ENCODE assay signal across 9 cellular contexts in genomic region chrX:69493193-69493592, GRCh38. TPM values are rescaled to one million over a fixed set of nuclear protein-coding genes. Genes with fewer than 3 reads are reported as not detected.
DNase-seq lines count a peak whose midpoint lies in the region; ATAC-seq and TF ChIP-seq lines count a peak whose summit lies in the region.
"Had no signal": no experiment of that assay in that cellular context is flagged by ENCODE, and none has a peak within 500 bp of the region (broad histone marks: within the 10 kb centered on the region; RNA-seq: fewer than 3 reads in every experiment).

No MANE protein-coding gene starts in this region.

- H3K4me3 Mint-ChIP-seq in stimulated activated effector memory CD8-positive, alpha-beta T cell treated with anti-CD3 and anti-CD28 coated beads, Interleukin-12 subunit alpha, Interleukin-12 subunit beta, amount 100 ng/mL, for 72 hours: no peak overlapping the region

- H3K9me3 ChIP-seq in hepatocyte (ENCODE audit: low read depth) (no peaks in the 10 kb centered on the region), tibial nerve (no peaks in the 10 kb centered on the region)

- no peaks in the 10 kb centered on the region for H3K36me3 Mint-ChIP-seq in stimulated activated effector memory CD8-positive, alpha-beta T cell treated with anti-CD3 and anti-CD28 coated beads, Interleukin-12 subunit alpha, Interleukin-12 subunit beta, amount 100 ng/mL, for 72 hours

- H3K4me3 ChIP-seq in hepatocyte (no peak overlapping the region), tibial nerve (no peak overlapping the region)
- H3K4me3 ChIP-seq: BLaER1 treated with 17β-estradiol and CSF1 and Interleukin-3, amounts not matched to agents 10 nM and 100 nM had no signal

- no peaks in the 10 kb centered on the region for H3K36me3 ChIP-seq in hepatocyte (replicated peaks; ENCODE audit: insufficient read depth, low read depth)
- H3K36me3 ChIP-seq in tibial nerve: no peaks in the 10 kb centered on the region
- H3K36me3 ChIP-seq: BLaER1 treated with 17β-estradiol and CSF1 and Interleukin-3, amounts not matched to agents 10 nM and 100 nM had no signal

- H3K4me1 Mint-ChIP-seq in stimulated activated effector memory CD8-positive, alpha-beta T cell treated with anti-CD3 and anti-CD28 coated beads, Interleukin-12 subunit alpha, Interleukin-12 subunit beta, amount 100 ng/mL, for 72 hours: no peaks in the 10 kb centered on the region

- no peak for TF ChIP-seq EP300 in tibial nerve (IDR thresholded peaks at IDR 0.05)

- no peak overlapping the region for H3K4me2 ChIP-seq in hepatocyte

- no peak overlapping the region for H2AFZ ChIP-seq in hepatocyte

- H3K27ac ChIP-seq in hepatocyte: no peak overlapping the region
- H3K27ac ChIP-seq in tibial nerve: no peak overlapping the region
- H3K27ac ChIP-seq: BLaER1 treated with 17β-estradiol and CSF1 and Interleukin-3, amounts not matched to agents 10 nM and 100 nM had no signal

- H4K20me1 ChIP-seq in hepatocyte (ENCODE audit: insufficient read depth, poor library complexity, severe bottlenecking): no peaks in the 10 kb centered on the region

- H3K4me1 ChIP-seq in hepatocyte (ENCODE audit: insufficient read depth) (no peaks in the 10 kb centered on the region), tibial nerve (no peaks in the 10 kb centered on the region)

- DNase-seq in NCI-H1417 (lab: John Stamatoyannopoulos, UW) (peak; percentile 6 to 69 (median 50)), NCI-H1417 treated with DMSO at 0.1 percent for 48 hours (lab: John Stamatoyannopoulos, UW) (no peak), HuH-7.5 (ENCODE audit: low spot score) (peak; percentile 35), hepatocyte (ENCODE audit: low spot score) (peak; percentile 37), tibial nerve (ENCODE audit: low spot score in 2 of 2) (peak in 1 of 2 donors; percentile 15)
- DNase-seq in activated CD4-positive, alpha-beta T cell treated with anti-CD3 and anti-CD28 coated beads, Interleukin-2, amount 50 U/mL, for 48 hours: peak; percentile 49 to 54
- DNase-seq in stimulated activated effector memory CD8-positive, alpha-beta T cell treated with anti-CD3 and anti-CD28 coated beads, Interleukin-12 subunit alpha, Interleukin-12 subunit beta, amount 100 ng/mL, for 72 hours (ENCODE audit: low spot score in 2 of 2): no peak

- no peaks in the 10 kb centered on the region for H3K9me2 ChIP-seq in hepatocyte (replicated peaks; ENCODE audit: insufficient read depth)

- no peaks in the 10 kb centered on the region for H3K9me3 Mint-ChIP-seq in stimulated activated effector memory CD8-positive, alpha-beta T cell treated with anti-CD3 and anti-CD28 coated beads, Interleukin-12 subunit alpha, Interleukin-12 subunit beta, amount 100 ng/mL, for 72 hours

- H3K79me2 ChIP-seq in hepatocyte: no peaks in the 10 kb centered on the region

- TF ChIP-seq CTCF in hepatocyte (IDR thresholded peaks at IDR 0.05; ENCODE audit: poor library complexity): peak; percentile 49
- peak in 4 of 5 experiments; percentile 12 to 34 (median 20) for TF ChIP-seq CTCF in tibial nerve (IDR thresholded peaks at IDR 0.05)

- H3K27me3 ChIP-seq in hepatocyte: no peaks in the 10 kb centered on the region
- peaks cover 0 to 16% of the 10 kb centered on the region in 2 donors for H3K27me3 ChIP-seq in tibial nerve

- WGBS in hepatocyte (ENCODE audit: low lambda C conversion rate, missing lambda C conversion rate): 42% methylated on average over 5 of the region's 5 CpGs
- 24 to 29% methylated on average over 3 to 5 of the region's 5 CpGs for WGBS in tibial nerve, 2 donors

- TF ChIP-seq POLR2A in tibial nerve (IDR thresholded peaks at IDR 0.05): no peak

- no peak for ATAC-seq in stimulated activated effector memory CD8-positive, alpha-beta T cell treated with anti-CD3 and anti-CD28 coated beads, Interleukin-12 subunit alpha, Interleukin-12 subunit beta, amount 100 ng/mL, for 72 hours
- no peak for ATAC-seq in GM21381 (IDR thresholded peaks at IDR 0.05; ENCODE audit: unreplicated experiment)

- H3K27ac Mint-ChIP-seq in stimulated activated effector memory CD8-positive, alpha-beta T cell treated with anti-CD3 and anti-CD28 coated beads, Interleukin-12 subunit alpha, Interleukin-12 subunit beta, amount 100 ng/mL, for 72 hours: no peak overlapping the region

RNA-seq across cellular contexts. Expression of gene NALF2, which starts 10.9 kb away (rescaled TPM):
- total RNA-seq in hepatocyte: 0.16 and 0.20 TPM in 2 replicates
- polyA plus RNA-seq in hepatocyte: 0.38 and 0.46 TPM in 2 replicates
- total RNA-seq in tibial nerve: under 1 TPM in 1 of 4 donors, not detected in 3; 0.30 TPM

Comparison
In these comparisons a context has a peak if more than half of its experiments do, and no peak if none do; other contexts are left out.
1. DNase-seq: peak in NCI-H1417 (3 of 3), HuH-7.5 (single experiment), activated CD4-positive, alpha-beta T cell treated with anti-CD3 and anti-CD28 coated beads, Interleukin-2, amount 50 U/mL, for 48 hours (2 of 2) and hepatocyte (single experiment); none in NCI-H1417 treated with DMSO at 0.1 percent for 48 hours (single experiment) and stimulated activated effector memory CD8-positive, alpha-beta T cell treated with anti-CD3 and anti-CD28 coated beads, Interleukin-12 subunit alpha, Interleukin-12 subunit beta, amount 100 ng/mL, for 72 hours (0 of 2).